In genomic region chr10:71740069-71740468, GRCh38 we compare ENCODE assay signal across 11 cellular contexts. TPM values are rescaled to one million over a fixed set of nuclear protein-coding genes. Genes with fewer than 3 reads are reported as not detected.
DNase-seq lines count a peak whose midpoint lies in the region; ATAC-seq and TF ChIP-seq lines count a peak whose summit lies in the region.
"Had no signal": no experiment of that assay in that cellular context is flagged by ENCODE, and none has a peak within 500 bp of the region (broad histone marks: within the 10 kb centered on the region; RNA-seq: fewer than 3 reads in every experiment).

No MANE protein-coding gene starts in this region.

- peak overlapping the region in 5 of 7 donors; percentile 15 to 70 (median 51) for H3K4me3 Mint-ChIP-seq in CD8-positive, alpha-beta memory T cell
- peak overlapping the region; percentile 28 for H3K4me3 Mint-ChIP-seq in natural killer cell treated with Interleukin-12 subunit alpha and Interleukin-12 subunit beta and Interleukin-15 and Interleukin-18, amount 100 ng/mL, for 72 hours
- H3K4me3 Mint-ChIP-seq: neural progenitor cell had no signal

- no peak for DNase-seq in CD8-positive, alpha-beta memory T cell
- peak; percentile 44 to 46 for DNase-seq in Kasumi-1 (lab: John Stamatoyannopoulos, UW)
- peak; percentile 61 for DNase-seq in choroid plexus epithelial cell (ENCODE audit: low read depth)
- no peak for DNase-seq in natural killer cell treated with Interleukin-12 subunit alpha and Interleukin-12 subunit beta and Interleukin-15 and Interleukin-18, amount 100 ng/mL, for 72 hours (ENCODE audit: low spot score)
- DNase-seq: NCI-H1092, SJCRH30 had no signal

- H3K36me3 ChIP-seq in CD8-positive, alpha-beta memory T cell (ENCODE audit: insufficient read depth, low read length) = no peaks in the 10 kb centered on the region
- H3K36me3 ChIP-seq: neural progenitor cell, SJCRH30 had no signal

- H3K27ac ChIP-seq in CD8-positive, alpha-beta memory T cell (ENCODE audit: low read depth, low read length) = no peak overlapping the region
- H3K27ac ChIP-seq: neural progenitor cell, SJCRH30 had no signal

- CTCF ChIA-PET in CD8-positive, alpha-beta memory T cell (lab: Charles Lee) = interaction anchor here (0.8 to 10.4 kb wide), 5 partner anchors 9 to 44 kb away, joined by 3 to 152 read pairs (median 4); partner anchors contain the start of gene VSIR

- H3K27me3 Mint-ChIP-seq in CD8-positive, alpha-beta memory T cell = peaks cover 0 to 2% of the 10 kb centered on the region in 2 donors
- no peaks in the 10 kb centered on the region for H3K27me3 Mint-ChIP-seq in natural killer cell treated with Interleukin-12 subunit alpha and Interleukin-12 subunit beta and Interleukin-15 and Interleukin-18, amount 100 ng/mL, for 72 hours

- H3K9me3 ChIP-seq in CD8-positive, alpha-beta memory T cell (ENCODE audit: low read length) = no peaks in the 10 kb centered on the region
- H3K9me3 ChIP-seq: SJCRH30 had no signal

- peaks cover 100% of the 10 kb centered on the region for H3K4me1 ChIP-seq in CD8-positive, alpha-beta memory T cell (ENCODE audit: insufficient read depth, low read length)

- POLR2A ChIA-PET in CD8-positive, alpha-beta memory T cell (lab: Charles Lee) = interaction anchor here (0.9 to 4.3 kb wide), 4 partner anchors 9 to 33 kb away, joined by 3 to 29 read pairs (median 8); partner anchors contain the start of gene VSIR

- no peaks in the 10 kb centered on the region for H3K36me3 Mint-ChIP-seq in CD8-positive, alpha-beta memory T cell
- no peaks in the 10 kb centered on the region for H3K36me3 Mint-ChIP-seq in natural killer cell treated with Interleukin-12 subunit alpha and Interleukin-12 subunit beta and Interleukin-15 and Interleukin-18, amount 100 ng/mL, for 72 hours
- H3K36me3 Mint-ChIP-seq: neural progenitor cell had no signal

- H3K4me3 ChIP-seq in CD8-positive, alpha-beta memory T cell (ENCODE audit: low read length) = no peak overlapping the region
- H3K4me3 ChIP-seq in choroid plexus epithelial cell (ENCODE audit: low read depth, low read length) = no peak overlapping the region
- H3K4me3 ChIP-seq: GM12878, neural progenitor cell, SJCRH30 had no signal

- no peak for TF ChIP-seq CTCF in choroid plexus epithelial cell (conservative IDR thresholded peaks at IDR 0.05; ENCODE audit: low read depth, low read length)

- H3K27ac Mint-ChIP-seq in CD8-positive, alpha-beta memory T cell = peak overlapping the region; percentile 76 to 99 (median 96)
- peak overlapping the region in 1 of 2 donors; percentile 27 for H3K27ac Mint-ChIP-seq in natural killer cell treated with Interleukin-12 subunit alpha and Interleukin-12 subunit beta and Interleukin-15 and Interleukin-18, amount 100 ng/mL, for 72 hours

- H3K27me3 ChIP-seq in CD8-positive, alpha-beta memory T cell (ENCODE audit: insufficient read depth, low read length, poor library complexity, severe bottlenecking) = no peaks in the 10 kb centered on the region
- H3K27me3 ChIP-seq: neural progenitor cell, SJCRH30 had no signal

- H3K4me1 Mint-ChIP-seq in CD8-positive, alpha-beta memory T cell = peaks cover 93 to 100% (median 99%) of the 10 kb centered on the region in 3 donors
- H3K4me1 Mint-ChIP-seq in natural killer cell treated with Interleukin-12 subunit alpha and Interleukin-12 subunit beta and Interleukin-15 and Interleukin-18, amount 100 ng/mL, for 72 hours (ENCODE audit: low read depth in 2 of 2) = peaks cover 58 to 65% of the 10 kb centered on the region in 2 donors

- no peaks in the 10 kb centered on the region for H3K9me3 Mint-ChIP-seq in CD8-positive, alpha-beta memory T cell
- no peaks in the 10 kb centered on the region for H3K9me3 Mint-ChIP-seq in natural killer cell treated with Interleukin-12 subunit alpha and Interleukin-12 subunit beta and Interleukin-15 and Interleukin-18, amount 100 ng/mL, for 72 hours
- H3K9me3 Mint-ChIP-seq: neural progenitor cell had no signal

- ATAC-seq in natural killer cell treated with Interleukin-12 subunit alpha and Interleukin-12 subunit beta and Interleukin-15 and Interleukin-18, amount 100 ng/mL, for 72 hours = no peak
- ATAC-seq in GM21423 (IDR thresholded peaks at IDR 0.05; ENCODE audit: unreplicated experiment) (no peak), HG02798 (IDR thresholded peaks at IDR 0.05; ENCODE audit: poor library complexity, unreplicated experiment) (no peak), HG03025 (IDR thresholded peaks at IDR 0.05; ENCODE audit: low FRiP score, unreplicated experiment) (no peak)
- ATAC-seq: GM12878 had no signal

RNA-seq across cellular contexts. Expression of gene C10orf105, which starts 20.5 kb away (rescaled TPM):
- total RNA-seq in CD8-positive, alpha-beta memory T cell = under 1 TPM; 0.04 to 0.11 TPM
- 0.23 TPM for polyA plus RNA-seq in CD8-positive, alpha-beta memory T cell
- not detected for total RNA-seq in natural killer cell treated with Interleukin-12 subunit alpha and Interleukin-12 subunit beta and Interleukin-15 and Interleukin-18, amount 100 ng/mL, for 72 hours
- total RNA-seq: SJCRH30 had no signal

RNA-seq across cellular contexts. Expression of gene VSIR, which starts 33.3 kb away (rescaled TPM):
- 10 to 100 TPM; 59.6 to 61.4 TPM for total RNA-seq in CD8-positive, alpha-beta memory T cell
- 349 TPM for polyA plus RNA-seq in CD8-positive, alpha-beta memory T cell
- 10 to 100 TPM; 18.8 to 19.7 TPM for total RNA-seq in natural killer cell treated with Interleukin-12 subunit alpha and Interleukin-12 subunit beta and Interleukin-15 and Interleukin-18, amount 100 ng/mL, for 72 hours

Comparison
In these comparisons a context has a peak if more than half of its experiments do, and no peak if none do; other contexts are left out.
1. DNase-seq: peak in Kasumi-1 (2 of 2) and choroid plexus epithelial cell (single experiment); none in CD8-positive, alpha-beta memory T cell (0 of 5) and natural killer cell treated with Interleukin-12 subunit alpha and Interleukin-12 subunit beta and Interleukin-15 and Interleukin-18, amount 100 ng/mL, for 72 hours (single experiment).